In the genomic region with DNA sequence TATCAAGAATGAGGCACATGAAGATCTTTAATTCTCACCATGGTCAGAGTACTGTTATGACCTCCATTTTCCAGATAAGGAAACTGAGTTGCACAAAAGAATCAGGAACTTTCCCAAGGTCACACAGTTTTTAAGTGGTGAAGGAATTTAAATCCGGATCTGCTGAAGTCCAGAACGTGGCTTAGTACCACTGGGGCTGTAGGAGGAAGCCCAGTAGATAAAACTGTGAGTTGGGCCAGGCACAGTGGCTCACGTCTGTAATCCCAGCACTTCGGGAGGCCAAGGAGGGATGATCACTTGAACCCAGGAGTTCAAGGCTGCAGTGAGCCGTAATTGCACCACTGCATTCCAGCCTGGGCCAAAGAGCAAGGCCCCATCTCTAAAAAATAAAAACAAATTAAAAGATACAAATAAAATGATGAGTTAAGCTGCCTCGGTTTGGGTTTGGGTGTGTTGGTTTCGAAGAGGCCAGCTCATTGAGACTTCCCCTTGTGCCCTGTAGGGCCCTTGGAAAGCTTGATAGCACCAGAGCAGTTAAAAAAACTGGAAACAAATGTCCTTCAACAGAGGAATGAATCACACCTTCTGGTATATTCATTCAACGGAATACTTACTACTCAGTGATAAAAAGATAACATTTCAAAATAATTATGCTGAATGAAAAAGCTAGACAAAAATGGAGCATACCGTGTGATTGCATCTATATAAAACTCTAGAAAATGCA, we compare ENCODE assay signal across 23 cellular contexts. TPM values are rescaled to one million over a fixed set of nuclear protein-coding genes. Genes with fewer than 3 reads are reported as not detected.
DNase-seq lines count a peak whose midpoint lies in the region; ATAC-seq and TF ChIP-seq lines count a peak whose summit lies in the region.
"Had no signal": no experiment of that assay in that cellular context is flagged by ENCODE, and none has a peak within 500 bp of the region (broad histone marks: within the 10 kb centered on the region; RNA-seq: fewer than 3 reads in every experiment).

No MANE protein-coding gene starts in this region.

- peaks cover 78% of the 10 kb centered on the region for H3K4me1 Mint-ChIP-seq in HFFc6 (ENCODE audit: low read depth)
- H3K4me1 Mint-ChIP-seq in activated CD4-positive, alpha-beta memory T cell treated with anti-CD3 and anti-CD28 coated beads, Interleukin-2, amount 10 ng/mL, durations not matched to agents 7 days and 5 days = peaks cover 18% of the 10 kb centered on the region

- DNase-seq in HFFc6 (peak; percentile 40), amniotic epithelial cell (ENCODE audit: low read depth) (peak; percentile 81), hepatocyte (ENCODE audit: low spot score) (no peak), suprapubic skin (ENCODE audit: low spot score in 2 of 2) (no peak), foreskin melanocyte (no peak)
- no peak for DNase-seq in activated CD4-positive, alpha-beta memory T cell treated with anti-CD3 and anti-CD28 coated beads, Interleukin-2, amount 10 ng/mL, durations not matched to agents 7 days and 5 days
- no peak for DNase-seq in stimulated activated CD4-positive, alpha-beta T cell treated with anti-CD3 and anti-CD28 coated beads, Interleukin-1b, Interleukin-23, amount 100 ng/mL, for 48 hours
- DNase-seq: activated CD4-positive, alpha-beta T cell treated with anti-CD3 and anti-CD28 coated beads, Interleukin-2, amount 10 ng/mL, durations not matched to agents 7 days and 5 days; DMS79; NCI-H1417 treated with DMSO at 0.1 percent for 48 hours; NCI-H510A treated with DMSO at 0.1 percent for 48 hours; Peyer's patch; stimulated activated CD4-positive, alpha-beta T cell treated with anti-CD3 and anti-CD28 coated beads, Interleukin-4, amount 100 ng/mL, for 4 hours; T-helper 2 cell; transverse colon had no signal

- peak overlapping the region; percentile 4 for H3K4me2 ChIP-seq in hepatocyte

- H3K27ac ChIP-seq in hepatocyte (peak overlapping the region; percentile 90), suprapubic skin (peak overlapping the region; percentile 18)
- H3K27ac ChIP-seq: breast epithelium, VCaP had no signal

- H3K36me3 ChIP-seq in hepatocyte (replicated peaks; ENCODE audit: insufficient read depth, low read depth) = no peaks in the 10 kb centered on the region
- H3K36me3 ChIP-seq in suprapubic skin = peaks cover 4% of the 10 kb centered on the region
- H3K36me3 ChIP-seq: breast epithelium, Peyer's patch, transverse colon had no signal

- 60% methylated on average over 9 of the region's 9 CpGs for WGBS in hepatocyte (ENCODE audit: low lambda C conversion rate, missing lambda C conversion rate)
- 64% methylated on average over 9 of the region's 9 CpGs for WGBS in suprapubic skin

- H2AFZ ChIP-seq in hepatocyte = no peak overlapping the region

- no peaks in the 10 kb centered on the region for H3K9me3 ChIP-seq in hepatocyte (ENCODE audit: low read depth)
- H3K9me3 ChIP-seq in suprapubic skin = no peaks in the 10 kb centered on the region
- H3K9me3 ChIP-seq: breast epithelium, Peyer's patch, transverse colon had no signal

- H3K4me3 ChIP-seq in hepatocyte (no peak overlapping the region), suprapubic skin (no peak overlapping the region)
- H3K4me3 ChIP-seq: breast epithelium, coronary artery, lung, Peyer's patch, transverse colon had no signal

- peaks cover 34% of the 10 kb centered on the region for H3K4me1 ChIP-seq in hepatocyte (ENCODE audit: insufficient read depth)
- peaks cover 28% of the 10 kb centered on the region for H3K4me1 ChIP-seq in suprapubic skin
- H3K4me1 ChIP-seq: breast epithelium had no signal

- H3K27me3 Mint-ChIP-seq in HFFc6 (ENCODE audit: insufficient read depth) = no peaks in the 10 kb centered on the region; the same call in 1 of the 2 replicates
- no peaks in the 10 kb centered on the region for H3K27me3 Mint-ChIP-seq in activated CD4-positive, alpha-beta memory T cell treated with anti-CD3 and anti-CD28 coated beads, Interleukin-2, amount 10 ng/mL, durations not matched to agents 7 days and 5 days
- H3K27me3 Mint-ChIP-seq: activated CD4-positive, alpha-beta T cell treated with anti-CD3 and anti-CD28 coated beads, Interleukin-2, amount 10 ng/mL, durations not matched to agents 7 days and 5 days; B cell; IgD-negative memory B cell; stimulated activated naive CD8-positive, alpha-beta T cell treated with anti-CD3 and anti-CD28 coated beads, Interleukin-15, Interleukin-2, amounts not matched to agents 100 ng/mL and 50 ng/mL, for 24 hours had no signal

- no peak for TF ChIP-seq POLR2A in suprapubic skin (IDR thresholded peaks at IDR 0.05)

- no peak for TF ChIP-seq CTCF in HFFc6 (IDR thresholded peaks at IDR 0.05)
- TF ChIP-seq CTCF in hepatocyte (IDR thresholded peaks at IDR 0.05; ENCODE audit: poor library complexity) = no peak
- TF ChIP-seq CTCF in suprapubic skin (IDR thresholded peaks at IDR 0.05) = no peak

- POLR2A ChIA-PET in activated CD4-positive, alpha-beta memory T cell treated with anti-CD3 and anti-CD28 coated beads, Interleukin-2, amount 10 ng/mL, durations not matched to agents 7 days and 5 days (lab: Charles Lee) = interaction anchor here (4.8 kb wide), 1 partner anchor 33 kb away, joined by 21 read pairs; a partner anchor contains a TSS

- CTCF ChIA-PET in activated CD4-positive, alpha-beta memory T cell treated with anti-CD3 and anti-CD28 coated beads, Interleukin-2, amount 10 ng/mL, durations not matched to agents 7 days and 5 days (lab: Charles Lee) = interaction anchor here (1.3 to 9.6 kb wide), 7 partner anchors 14 to 611 kb away, joined by 3 to 88 read pairs (median 8); a partner anchor contains a TSS

- H3K27me3 ChIP-seq in hepatocyte (no peaks in the 10 kb centered on the region), suprapubic skin (no peaks in the 10 kb centered on the region)
- H3K27me3 ChIP-seq: breast epithelium, Peyer's patch, transverse colon had no signal

- H3K9me2 ChIP-seq in hepatocyte (replicated peaks; ENCODE audit: insufficient read depth) = no peaks in the 10 kb centered on the region

- no peak for ATAC-seq in HG03342 (IDR thresholded peaks at IDR 0.05; ENCODE audit: unreplicated experiment)

- H3K79me2 ChIP-seq in hepatocyte = peaks cover 4% of the 10 kb centered on the region

- H3K4me3 Mint-ChIP-seq in HFFc6 = peak overlapping the region; percentile 54
- H3K4me3 Mint-ChIP-seq in activated CD4-positive, alpha-beta memory T cell treated with anti-CD3 and anti-CD28 coated beads, Interleukin-2, amount 10 ng/mL, durations not matched to agents 7 days and 5 days = no peak overlapping the region
- H3K4me3 Mint-ChIP-seq: activated CD4-positive, alpha-beta T cell treated with anti-CD3 and anti-CD28 coated beads, Interleukin-2, amount 10 ng/mL, durations not matched to agents 7 days and 5 days; B cell; IgD-negative memory B cell; stimulated activated naive CD8-positive, alpha-beta T cell treated with anti-CD3 and anti-CD28 coated beads, Interleukin-15, Interleukin-2, amounts not matched to agents 100 ng/mL and 50 ng/mL, for 24 hours had no signal

- TF ChIP-seq EP300 in suprapubic skin (IDR thresholded peaks at IDR 0.05) = no peak

- peaks cover 8% of the 10 kb centered on the region for H3K36me3 Mint-ChIP-seq in HFFc6 (ENCODE audit: low read depth)
- H3K36me3 Mint-ChIP-seq in activated CD4-positive, alpha-beta memory T cell treated with anti-CD3 and anti-CD28 coated beads, Interleukin-2, amount 10 ng/mL, durations not matched to agents 7 days and 5 days (ENCODE audit: low read depth) = peaks cover 25% of the 10 kb centered on the region

- H3K9me3 Mint-ChIP-seq in HFFc6 = no peaks in the 10 kb centered on the region
- no peaks in the 10 kb centered on the region for H3K9me3 Mint-ChIP-seq in activated CD4-positive, alpha-beta memory T cell treated with anti-CD3 and anti-CD28 coated beads, Interleukin-2, amount 10 ng/mL, durations not matched to agents 7 days and 5 days
- H3K9me3 Mint-ChIP-seq: activated CD4-positive, alpha-beta T cell treated with anti-CD3 and anti-CD28 coated beads, Interleukin-2, amount 10 ng/mL, durations not matched to agents 7 days and 5 days; IgD-negative memory B cell; stimulated activated naive CD8-positive, alpha-beta T cell treated with anti-CD3 and anti-CD28 coated beads, Interleukin-15, Interleukin-2, amounts not matched to agents 100 ng/mL and 50 ng/mL, for 24 hours had no signal

- peak overlapping the region; percentile 95 for H3K27ac Mint-ChIP-seq in HFFc6
- no peak overlapping the region for H3K27ac Mint-ChIP-seq in activated CD4-positive, alpha-beta memory T cell treated with anti-CD3 and anti-CD28 coated beads, Interleukin-2, amount 10 ng/mL, durations not matched to agents 7 days and 5 days
- H3K27ac Mint-ChIP-seq: activated CD4-positive, alpha-beta T cell treated with anti-CD3 and anti-CD28 coated beads, Interleukin-2, amount 10 ng/mL, durations not matched to agents 7 days and 5 days; B cell; stimulated activated naive CD8-positive, alpha-beta T cell treated with anti-CD3 and anti-CD28 coated beads, Interleukin-15, Interleukin-2, amounts not matched to agents 100 ng/mL and 50 ng/mL, for 24 hours had no signal

- H4K20me1 ChIP-seq in hepatocyte (ENCODE audit: insufficient read depth, poor library complexity, severe bottlenecking) = no peaks in the 10 kb centered on the region

RNA-seq across cellular contexts. Expression of a gene that starts 20.1 kb away (rescaled TPM):
- total RNA-seq in HFFc6 (2021; fragmentation: NEBNext Ultra II Directional; extraction: Animal tissue kit (Norgen Biotek cat#: 25700)) = 100 to 1,000 TPM; 148 to 185 (median 155) TPM
- total RNA-seq in hepatocyte (112 and 174 TPM in 2 replicates), suprapubic skin (100 to 1,000 TPM in 1 of 4 donors, 10 to 100 TPM in 3; 59.0 to 185 (median 92.1) TPM)
- 333 and 348 TPM in 2 replicates for polyA plus RNA-seq in hepatocyte
- total RNA-seq in activated CD4-positive, alpha-beta memory T cell treated with anti-CD3 and anti-CD28 coated beads, Interleukin-2, amount 10 ng/mL, durations not matched to agents 7 days and 5 days = 10 to 100 TPM; 62.6 to 64.3 TPM

RNA-seq across cellular contexts. Expression of a gene that starts 33.5 kb away (rescaled TPM):
- 100 to 1,000 TPM; 242 to 284 (median 245) TPM for total RNA-seq in HFFc6 (2021; fragmentation: NEBNext Ultra II Directional; extraction: Animal tissue kit (Norgen Biotek cat#: 25700))
- 143 and 151 TPM in 2 replicates for total RNA-seq in hepatocyte
- polyA plus RNA-seq in hepatocyte = 117 and 123 TPM in 2 replicates
- total RNA-seq in suprapubic skin = 100 to 1,000 TPM; 111 to 116 (median 113) TPM
- 100 to 1,000 TPM; 198 to 210 TPM for total RNA-seq in activated CD4-positive, alpha-beta memory T cell treated with anti-CD3 and anti-CD28 coated beads, Interleukin-2, amount 10 ng/mL, durations not matched to agents 7 days and 5 days

RNA-seq across cellular contexts. Expression of a gene that starts 51.6 kb away (rescaled TPM):
- total RNA-seq in HFFc6 (2021; fragmentation: NEBNext Ultra II Directional; extraction: Animal tissue kit (Norgen Biotek cat#: 25700)) = 1,000 to 10,000 TPM; 3,729 to 5,836 (median 4,094) TPM
- total RNA-seq in hepatocyte (4,086 and 4,089 TPM in 2 replicates), suprapubic skin (100 to 1,000 TPM; 265 to 337 (median 270) TPM)
- polyA plus RNA-seq in hepatocyte = 15,889 and 16,729 TPM in 2 replicates
- under 1 TPM in 1 of 2 experiments, not detected in 1; 0.25 TPM for total RNA-seq in activated CD4-positive, alpha-beta memory T cell treated with anti-CD3 and anti-CD28 coated beads, Interleukin-2, amount 10 ng/mL, durations not matched to agents 7 days and 5 days
- total RNA-seq: B cell had no signal

Comparison
In these comparisons a context has a peak if more than half of its experiments do, and no peak if none do; other contexts are left out.
1. DNase-seq: peak in HFFc6 (single experiment) and amniotic epithelial cell (single experiment); none in hepatocyte (single experiment), suprapubic skin (0 of 2), activated CD4-positive, alpha-beta memory T cell treated with anti-CD3 and anti-CD28 coated beads, Interleukin-2, amount 10 ng/mL, durations not matched to agents 7 days and 5 days (single experiment), stimulated activated CD4-positive, alpha-beta T cell treated with anti-CD3 and anti-CD28 coated beads, Interleukin-1b, Interleukin-23, amount 100 ng/mL, for 48 hours (single experiment) and foreskin melanocyte (single experiment).
2. RNA of a gene that starts 51.6 kb away (total RNA-seq): 3,729 to 5,836 TPM in HFFc6, 4,086 to 4,089 TPM in hepatocyte and 265 to 337 TPM in suprapubic skin; 0.25 TPM in activated CD4-positive, alpha-beta memory T cell treated with anti-CD3 and anti-CD28 coated beads, Interleukin-2, amount 10 ng/mL, durations not matched to agents 7 days and 5 days; every median in the first group is over 100 times any median in the second.